ENCODE assay signal across 1 cellular context in the genomic region with DNA sequence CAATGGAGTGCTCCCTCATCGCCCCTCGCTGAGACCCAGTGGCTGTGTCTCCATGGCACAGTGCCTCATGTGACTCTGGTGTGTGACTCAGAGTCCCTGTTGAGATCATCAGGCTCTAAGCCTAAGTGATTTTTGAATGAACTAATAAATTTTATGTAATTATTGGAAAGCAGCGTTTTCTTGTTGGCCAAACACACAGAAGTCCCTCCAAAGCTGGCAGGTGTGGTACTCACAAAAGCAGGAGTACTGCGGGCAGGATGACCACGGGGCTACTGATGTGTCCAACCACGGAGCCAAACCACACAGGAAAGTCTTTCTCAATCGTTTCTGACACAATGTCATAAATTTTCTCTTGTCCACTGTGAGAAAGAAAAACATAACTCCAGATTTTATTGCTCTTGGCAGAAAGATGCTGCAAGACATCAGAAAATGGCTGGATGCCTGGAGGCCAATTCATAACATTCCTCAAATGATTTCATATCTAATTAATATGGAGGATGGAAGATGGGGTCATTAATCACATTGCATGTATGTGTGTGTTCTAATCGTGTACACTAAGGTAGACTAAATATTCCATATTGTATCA.
TF ChIP-seq lines count a peak whose summit lies in the region.

No MANE protein-coding gene starts in this region.

TF ChIP-seq in endothelial cell of umbilical vein, 7 proteins besides CTCF, POLR2A, EP300 and RAD21:
- TF ChIP-seq, protein P1, sequence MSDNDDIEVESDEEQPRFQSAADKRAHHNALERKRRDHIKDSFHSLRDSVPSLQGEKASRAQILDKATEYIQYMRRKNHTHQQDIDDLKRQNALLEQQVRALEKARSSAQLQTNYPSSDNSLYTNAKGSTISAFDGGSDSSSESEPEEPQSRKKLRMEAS (IDR thresholded peaks at IDR 0.05; ENCODE audit: insufficient read depth, insufficient read length), result no peak
- TF ChIP-seq GATA2 (IDR thresholded peaks at IDR 0.05; ENCODE audit: insufficient read depth, insufficient read length, low read depth, low read length), result no peak
- TF ChIP-seq EZH2 (IDR thresholded peaks at IDR 0.05; ENCODE audit: borderline replicate concordance, low read depth, low read length, severe bottlenecking), result no peak
